9 cellular contexts compared by ENCODE assay signal in the genomic region with DNA sequence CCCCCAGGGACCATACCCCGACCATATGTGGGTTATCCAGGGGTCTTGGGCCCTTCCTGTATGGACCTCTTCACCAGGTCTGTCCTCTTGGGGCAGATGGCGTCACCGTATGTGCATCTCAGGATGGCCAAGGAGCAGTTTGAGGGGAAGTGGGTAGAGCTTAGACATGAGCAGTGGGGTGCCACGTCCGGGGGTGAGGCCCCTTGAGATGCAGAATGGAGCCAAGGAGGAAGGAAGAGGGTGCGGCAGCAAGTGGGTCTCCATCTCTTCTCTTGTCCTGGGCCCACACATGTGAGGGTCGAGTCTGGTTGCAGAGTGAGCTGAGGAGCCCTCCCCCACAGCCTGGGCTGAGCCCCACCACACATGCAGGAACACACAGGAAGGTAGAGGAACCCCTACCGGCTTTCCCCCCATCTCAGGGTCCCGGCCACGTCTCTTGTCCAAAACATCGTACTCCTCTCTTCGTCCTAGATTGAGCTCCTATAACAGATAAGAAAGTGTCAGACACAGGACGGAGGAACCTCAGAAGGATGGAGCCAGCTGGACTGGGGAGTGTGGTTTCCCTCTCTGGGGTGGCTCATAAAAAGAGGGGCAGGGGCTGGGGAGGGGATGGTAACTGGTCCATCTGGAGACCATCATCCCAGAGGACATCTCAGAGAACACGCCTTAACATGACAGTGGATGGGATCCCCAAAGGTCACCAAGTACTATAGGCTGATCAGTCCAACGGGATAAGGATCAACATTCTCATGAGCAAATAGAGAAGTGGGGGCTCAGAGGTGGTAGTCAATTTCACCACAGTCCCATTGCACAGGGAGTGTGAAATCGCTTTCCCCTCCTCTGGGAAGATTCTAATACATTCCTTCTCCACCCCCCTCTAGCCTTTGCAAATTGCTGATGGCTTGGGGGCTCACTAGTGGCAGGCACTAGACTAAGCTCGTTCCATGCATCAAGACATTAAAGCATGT.
DNase-seq lines count a peak whose midpoint lies in the region; ATAC-seq and TF ChIP-seq lines count a peak whose summit lies in the region.
"Had no signal": no experiment of that assay in that cellular context is flagged by ENCODE, and none has a peak within 500 bp of the region (broad histone marks: within the 10 kb centered on the region; RNA-seq: fewer than 3 reads in every experiment).

No MANE protein-coding gene starts in this region.

- 92 to 93% methylated on average over 10 to 17 of the region's 17 CpGs for whole genome bisulfite sequencing in endodermal cell (ENCODE audit: insufficient coverage in 1 of 2, insufficient read length in 1 of 2), 2 experiments

- H3K36me3 Mint-ChIP-seq in T-helper 1 cell treated with Interleukin-12 subunit alpha and Interleukin-12 subunit beta and Interleukin-4 antibody, amounts not matched to agents 30 μg/mL and 1 μg/mL, for 36 hours (ENCODE audit: low read depth) = peaks cover 56% of the 10 kb centered on the region
- no peaks in the 10 kb centered on the region for H3K36me3 Mint-ChIP-seq in endodermal cell (ENCODE audit: low read depth)

- peak overlapping the region; percentile 62 for H3K27ac Mint-ChIP-seq in T-helper 1 cell treated with Interleukin-12 subunit alpha and Interleukin-12 subunit beta and Interleukin-4 antibody, amounts not matched to agents 30 μg/mL and 1 μg/mL, for 36 hours
- H3K27ac Mint-ChIP-seq in endodermal cell = no peak overlapping the region

- no peaks in the 10 kb centered on the region for H3K27me3 Mint-ChIP-seq in T-helper 1 cell treated with Interleukin-12 subunit alpha and Interleukin-12 subunit beta and Interleukin-4 antibody, amounts not matched to agents 30 μg/mL and 1 μg/mL, for 36 hours (ENCODE audit: low read depth)
- peaks cover 55% of the 10 kb centered on the region for H3K27me3 Mint-ChIP-seq in endodermal cell (ENCODE audit: insufficient read depth)

- DNase-seq in activated effector memory CD4-positive, alpha-beta T cell treated with anti-CD3 and anti-CD28 coated beads, Interleukin-2, amount 50 U/mL, for 16 hours = peak; percentile 67
- DNase-seq in activated effector memory CD4-positive, alpha-beta T cell treated with Interleukin-2 at 50 U/mL for 16 hours = no peak
- no peak for DNase-seq in endodermal cell
- no peak for DNase-seq in left lobe of liver (ENCODE audit: low spot score)
- no peak for DNase-seq in GM19238 (ENCODE audit: insufficient read length, low spot score)

- H3K4me1 ChIP-seq in endodermal cell (ENCODE audit: control insufficient read depth, insufficient read depth, low read length) (no peaks in the 10 kb centered on the region), skeletal muscle satellite cell (ENCODE audit: control insufficient read depth, insufficient read depth, low read length) (peaks cover 9% of the 10 kb centered on the region)

- ATAC-seq in left lobe of liver (no peak), HG02571 (IDR thresholded peaks at IDR 0.05; ENCODE audit: unreplicated experiment) (no peak)

- peaks cover 52% of the 10 kb centered on the region for H3K4me1 Mint-ChIP-seq in T-helper 1 cell treated with Interleukin-12 subunit alpha and Interleukin-12 subunit beta and Interleukin-4 antibody, amounts not matched to agents 30 μg/mL and 1 μg/mL, for 36 hours (ENCODE audit: low read depth)
- H3K4me1 Mint-ChIP-seq in endodermal cell = no peaks in the 10 kb centered on the region

- H3K4me2 ChIP-seq in skeletal muscle satellite cell (ENCODE audit: low read length) = peak overlapping the region; percentile 96

- peak overlapping the region; percentile 77 for H3K4me3 ChIP-seq in endodermal cell (ENCODE audit: low read length)
- peak overlapping the region; percentile 71 for H3K4me3 ChIP-seq in skeletal muscle satellite cell (ENCODE audit: low read length)

- peaks cover 35% of the 10 kb centered on the region for H3K27me3 ChIP-seq in endodermal cell (ENCODE audit: control insufficient read depth, insufficient read depth, low read length, poor library complexity, severe bottlenecking)
- H3K27me3 ChIP-seq in skeletal muscle satellite cell (ENCODE audit: control insufficient read depth, insufficient read depth, low read length) = peaks cover 22% of the 10 kb centered on the region
- H3K27me3 ChIP-seq: pancreas had no signal

- no peak overlapping the region for H3K27ac ChIP-seq in endodermal cell (ENCODE audit: low read depth, low read length)
- H3K27ac ChIP-seq: pancreas had no signal

- H3K9me3 Mint-ChIP-seq in T-helper 1 cell treated with Interleukin-12 subunit alpha and Interleukin-12 subunit beta and Interleukin-4 antibody, amounts not matched to agents 30 μg/mL and 1 μg/mL, for 36 hours = no peaks in the 10 kb centered on the region
- no peaks in the 10 kb centered on the region for H3K9me3 Mint-ChIP-seq in endodermal cell

- H3K36me3 ChIP-seq in endodermal cell (ENCODE audit: control insufficient read depth, insufficient read depth, low read length) = no peaks in the 10 kb centered on the region
- H3K36me3 ChIP-seq in skeletal muscle satellite cell (ENCODE audit: insufficient read depth, low read length) = no peaks in the 10 kb centered on the region
- H3K36me3 ChIP-seq: pancreas had no signal

- H3K9me3 ChIP-seq in endodermal cell (ENCODE audit: control insufficient read depth, low read length) (no peaks in the 10 kb centered on the region), skeletal muscle satellite cell (replicated peaks; ENCODE audit: low read length) (no peaks in the 10 kb centered on the region)
- H3K9me3 ChIP-seq: pancreas had no signal

- peak overlapping the region; percentile 22 for H3K4me3 Mint-ChIP-seq in T-helper 1 cell treated with Interleukin-12 subunit alpha and Interleukin-12 subunit beta and Interleukin-4 antibody, amounts not matched to agents 30 μg/mL and 1 μg/mL, for 36 hours
- H3K4me3 Mint-ChIP-seq in endodermal cell = peak overlapping the region; percentile 52

- H3K9ac ChIP-seq in endodermal cell (ENCODE audit: extremely low read depth, low read length, poor library complexity, severe bottlenecking) = no peak overlapping the region
- no peak overlapping the region for H3K9ac ChIP-seq in skeletal muscle satellite cell (ENCODE audit: low read depth, low read length)

- no peak for TF ChIP-seq CTCF in endodermal cell (conservative IDR thresholded peaks at IDR 0.05)
